Comparison of ENCODE assay signal across 8 cellular contexts in genomic region chr3:53044371-53045106, GRCh38. TPM values are rescaled to one million over a fixed set of nuclear protein-coding genes. Genes with fewer than 3 reads are reported as not detected.
DNase-seq lines count a peak whose midpoint lies in the region; ATAC-seq and TF ChIP-seq lines count a peak whose summit lies in the region.

No MANE protein-coding gene starts in this region.

- peaks cover 38% of the 10 kb centered on the region for H3K4me1 Mint-ChIP-seq in activated CD8-positive, alpha-beta memory T cell treated with anti-CD3 and anti-CD28 coated beads, Interleukin-2, amount 10 ng/mL, durations not matched to agents 7 days and 5 days

- H3K36me3 ChIP-seq in BE2C = no peaks in the 10 kb centered on the region
- H3K36me3 ChIP-seq in mucosa of descending colon (ENCODE audit: low read depth) = no peaks in the 10 kb centered on the region

- peaks cover 14% of the 10 kb centered on the region for H3K27me3 ChIP-seq in BE2C

- H3K27ac Mint-ChIP-seq in activated CD8-positive, alpha-beta memory T cell treated with anti-CD3 and anti-CD28 coated beads, Interleukin-2, amount 10 ng/mL, durations not matched to agents 7 days and 5 days = peak overlapping the region; percentile 92

- H3K4me3 ChIP-seq in BE2C (ENCODE audit: low read depth, low read length) (peak overlapping the region; percentile 34; the same call in 1 of the 2 replicates), epithelial cell of proximal tubule (ENCODE audit: low read depth, low read length) (peak overlapping the region; percentile 73), mucosa of descending colon (peak overlapping the region; percentile 88)

- H3K9me3 Mint-ChIP-seq in activated CD8-positive, alpha-beta memory T cell treated with anti-CD3 and anti-CD28 coated beads, Interleukin-2, amount 10 ng/mL, durations not matched to agents 7 days and 5 days (ENCODE audit: low read depth) = no peaks in the 10 kb centered on the region

- H3K4me1 ChIP-seq in BE2C (no peaks in the 10 kb centered on the region), mucosa of descending colon (ENCODE audit: low read depth) (peaks cover 7% of the 10 kb centered on the region)

- ATAC-seq in GM19397 (IDR thresholded peaks at IDR 0.05; ENCODE audit: unreplicated experiment) (peak; percentile 6), mucosa of descending colon (peak; percentile 14)
- peak; percentile 16 for ATAC-seq in activated CD8-positive, alpha-beta memory T cell treated with anti-CD3 and anti-CD28 coated beads, Interleukin-2, amount 10 ng/mL, durations not matched to agents 7 days and 5 days

- H3K9me3 ChIP-seq in BE2C (no peaks in the 10 kb centered on the region), mucosa of descending colon (no peaks in the 10 kb centered on the region)

- intact Hi-C loops in mucosa of descending colon (cut with DNase I, micrococcal nuclease) = no loop called here

- H3K4me3 Mint-ChIP-seq in activated CD8-positive, alpha-beta memory T cell treated with anti-CD3 and anti-CD28 coated beads, Interleukin-2, amount 10 ng/mL, durations not matched to agents 7 days and 5 days = peak overlapping the region; percentile 86

- H3K27me3 Mint-ChIP-seq in activated CD8-positive, alpha-beta memory T cell treated with anti-CD3 and anti-CD28 coated beads, Interleukin-2, amount 10 ng/mL, durations not matched to agents 7 days and 5 days = peaks cover 11% of the 10 kb centered on the region

- TF ChIP-seq CTCF in BE2C (IDR thresholded peaks at IDR 0.05; ENCODE audit: low read depth, low read length) = no peak
- TF ChIP-seq CTCF in epithelial cell of proximal tubule (conservative IDR thresholded peaks at IDR 0.05; ENCODE audit: low read depth, low read length) = no peak
- TF ChIP-seq CTCF in mucosa of descending colon (IDR thresholded peaks at IDR 0.05) = no peak

- CTCF ChIA-PET in activated CD8-positive, alpha-beta memory T cell treated with anti-CD3 and anti-CD28 coated beads, Interleukin-2, amount 10 ng/mL, durations not matched to agents 7 days and 5 days (lab: Charles Lee) = interaction anchor here (0.6 to 1.8 kb wide), 5 partner anchors 12 to 1062 kb away, joined by 3 to 5 read pairs (median 4); no protein-coding TSS in a partner anchor

- no peak for DNase-seq in BE2C
- peak; percentile 26 for DNase-seq in LoVo (ENCODE audit: low spot score)
- peak; percentile 62 for DNase-seq in activated CD8-positive, alpha-beta memory T cell treated with anti-CD3 and anti-CD28 coated beads, Interleukin-2, amount 10 ng/mL, durations not matched to agents 7 days and 5 days
- peak; percentile 19 for DNase-seq in epithelial cell of proximal tubule (ENCODE audit: low read depth)
- peak in 2 of 3 donors; percentile 51 to 63 for DNase-seq in mucosa of descending colon
- peak; percentile 18 for DNase-seq in stromal cell of bone marrow (ENCODE audit: low read depth)
- no peak for DNase-seq in NCI-H774 (lab: John Stamatoyannopoulos, UW)

- no peaks in the 10 kb centered on the region for H3K36me3 Mint-ChIP-seq in activated CD8-positive, alpha-beta memory T cell treated with anti-CD3 and anti-CD28 coated beads, Interleukin-2, amount 10 ng/mL, durations not matched to agents 7 days and 5 days

RNA-seq across cellular contexts. Expression of gene SFMBT1, which starts 1.3 kb away (rescaled TPM):
- polyA plus RNA-seq in BE2C (2012; ENCODE audit: insufficient read depth, insufficient read length, low read depth) = 1.6 TPM
- total RNA-seq in activated CD8-positive, alpha-beta memory T cell treated with anti-CD3 and anti-CD28 coated beads, Interleukin-2, amount 10 ng/mL, durations not matched to agents 7 days and 5 days = 10 to 100 TPM; 25.9 to 29.7 TPM
- total RNA-seq in epithelial cell of proximal tubule (1.8 and 8.3 TPM in 2 replicates), mucosa of descending colon (10 to 100 TPM; 19.7 to 22.8 (median 19.8) TPM)

Comparison
In these comparisons a context has a peak if more than half of its experiments do, and no peak if none do; other contexts are left out.
1. DNase-seq: peak in LoVo (single experiment), activated CD8-positive, alpha-beta memory T cell treated with anti-CD3 and anti-CD28 coated beads, Interleukin-2, amount 10 ng/mL, durations not matched to agents 7 days and 5 days (single experiment), epithelial cell of proximal tubule (single experiment), mucosa of descending colon (2 of 3) and stromal cell of bone marrow (single experiment); none in BE2C (single experiment) and NCI-H774 (single experiment).
2. H3K4me3 ChIP-seq: peak in every context shown above with its lines; median percentile 88 in mucosa of descending colon; 73 in epithelial cell of proximal tubule; 34 in BE2C.
3. Peak in every context shown above with its lines, with median percentiles within 50 percentile points of each other: ATAC-seq.